ENCODE assay signal across 27 cellular contexts in the genomic region with DNA sequence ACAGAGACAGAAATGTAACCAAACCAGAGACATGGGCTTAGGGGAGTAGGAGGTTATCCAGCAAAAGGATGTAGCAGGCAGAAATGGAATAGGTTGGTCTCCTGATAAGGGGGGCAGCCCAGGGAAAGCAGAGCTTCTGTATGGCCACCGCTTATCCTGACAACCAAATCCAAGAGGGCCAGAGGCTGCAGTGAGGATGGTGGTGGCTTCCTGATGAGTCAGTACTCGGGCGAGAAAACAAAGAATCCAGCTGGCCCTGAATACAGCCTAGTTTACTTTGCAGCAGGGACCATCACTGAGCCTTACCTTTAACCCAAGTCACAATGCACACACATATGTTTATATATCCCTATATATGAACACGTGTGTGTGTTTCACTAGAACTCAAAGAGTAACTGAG.
DNase-seq lines count a peak whose midpoint lies in the region; FAIRE-seq and TF ChIP-seq lines count a peak whose summit lies in the region.
"Had no signal": no experiment of that assay in that cellular context is flagged by ENCODE, and none has a peak within 500 bp of the region (broad histone marks: within the 10 kb centered on the region; RNA-seq: fewer than 3 reads in every experiment).

No MANE protein-coding gene starts in this region.

- POLR2A ChIA-PET in endothelial cell of umbilical vein (lab: Charles Lee), result no interaction called here

- no TSS peak for BruUV-seq in endothelial cell of umbilical vein (replicated peaks; lab: Mats Ljungman, UMichigan)

- H3K9me3 ChIP-seq in MG63 (no peaks in the 10 kb centered on the region), endothelial cell of umbilical vein (replicated peaks; ENCODE audit: control insufficient read depth, insufficient read depth, low read length) (no peaks in the 10 kb centered on the region)
- H3K9me3 ChIP-seq: SJCRH30 had no signal

- H3K79me2 ChIP-seq in endothelial cell of umbilical vein (ENCODE audit: control insufficient read depth, insufficient read depth, low read length), result no peaks in the 10 kb centered on the region

- H4K20me1 ChIP-seq in endothelial cell of umbilical vein (replicated peaks; ENCODE audit: control insufficient read depth, extremely low read depth, insufficient read depth, low read length), result no peaks in the 10 kb centered on the region

- intact Hi-C loops in endothelial cell of umbilical vein (cut with micrococcal nuclease), result loop anchor here (10.0 kb wide), 1 partner anchor 633 kb away; no protein-coding TSS in a partner anchor

- CTCF ChIA-PET in endothelial cell of umbilical vein (lab: Charles Lee), result interaction anchor here (1.5 kb wide), 1 partner anchor 12 kb away, joined by 6 read pairs; no protein-coding TSS in a partner anchor

- no peak overlapping the region for H3K9ac ChIP-seq in endothelial cell of umbilical vein (replicated peaks; ENCODE audit: extremely low read depth, insufficient read depth, low read length)

- H3K4me3 ChIP-seq in MG63 (no peak overlapping the region), endothelial cell of umbilical vein (replicated peaks in 1 of 3; ENCODE audit: insufficient read depth in 1 of 3, low read depth in 1 of 3, low read length in 3 of 3) (no peak overlapping the region), foreskin fibroblast (ENCODE audit: low read depth in 1 of 2, low read length in 2 of 2) (no peak overlapping the region), coronary artery (no peak overlapping the region)
- H3K4me3 ChIP-seq: K562, SJCRH30 had no signal

- no peak overlapping the region for H2AFZ ChIP-seq in endothelial cell of umbilical vein (ENCODE audit: low read depth, low read length)

- DNase-seq in ELF-1 (ENCODE audit: low read depth, low spot score), result peak; percentile 18
- peak; percentile 6 for DNase-seq in MG63
- peak; percentile 74 for DNase-seq in endothelial cell of umbilical vein (ENCODE audit: low read depth, low spot score)
- DNase-seq in lung microvascular endothelial cell (ENCODE audit: low read depth in 2 of 2), result peak; percentile 37 to 41
- DNase-seq in foreskin fibroblast, result no peak
- DNase-seq in COR-L47 (lab: John Stamatoyannopoulos, UW), result no peak
- no peak for DNase-seq in activated CD4-positive, alpha-beta T cell treated with anti-CD3 and anti-CD28 coated beads, Interleukin-2, amount 50 U/mL, for 4 hours
- no peak for DNase-seq in coronary artery (ENCODE audit: low spot score)
- DNase-seq: Calu3; CD8-positive, alpha-beta T cell; DMS79 treated with DMSO at 0.1 percent for 48 hours; Kasumi-1; MV-4-11; NCI-H1105; NCI-H1436 treated with DMSO at 0.1 percent for 48 hours; NCI-H187 treated with DMSO at 0.1 percent for 48 hours; NCI-H2107; NCI-H524 treated with DMSO at 0.1 percent for 48 hours; NCI-H82; NK-92 treated with Interleukin-12 subunit alpha and Interleukin-12 subunit beta, amount 100 ng/mL, for 24 hours; PC-3; SJCRH30 had no signal

- peaks cover 16% of the 10 kb centered on the region for H3K4me1 ChIP-seq in endothelial cell of umbilical vein (ENCODE audit: control insufficient read depth, extremely low read depth, insufficient read depth, low read length)
- H3K4me1 ChIP-seq: SJCRH30 had no signal

- H3K36me3 ChIP-seq in MG63 (no peaks in the 10 kb centered on the region; the same call in 1 of the 2 replicates), endothelial cell of umbilical vein (ENCODE audit: control insufficient read depth in 2 of 2, extremely low read depth in 1 of 2, insufficient read depth in 2 of 2, low read length in 2 of 2) (no peaks in the 10 kb centered on the region)

- no peak overlapping the region for H3K27ac ChIP-seq in endothelial cell of umbilical vein (ENCODE audit: insufficient read depth, low read depth, low read length)
- H3K27ac ChIP-seq in coronary artery, result no peak overlapping the region
- H3K27ac ChIP-seq: C4-2B, HL-60, SJCRH30 had no signal

- TF ChIP-seq POLR2A in endothelial cell of umbilical vein (IDR thresholded peaks at IDR 0.05; ENCODE audit: low read depth, low read length), result no peak

- TF ChIP-seq CTCF in endothelial cell of umbilical vein (IDR thresholded peaks at IDR 0.05; ENCODE audit: extremely low read depth in 1 of 2, insufficient read depth in 1 of 2, low read depth in 1 of 2, low read length in 2 of 2) (no peak), foreskin fibroblast (IDR thresholded peaks at IDR 0.05; ENCODE audit: low read depth, low read length) (no peak), coronary artery (IDR thresholded peaks at IDR 0.05) (no peak)

- H3K27me3 ChIP-seq in MG63 (no peaks in the 10 kb centered on the region), endothelial cell of umbilical vein (ENCODE audit: control insufficient read depth in 2 of 2, insufficient read depth in 2 of 2, low read length in 2 of 2) (no peaks in the 10 kb centered on the region)
- H3K27me3 ChIP-seq: SJCRH30 had no signal

- no peaks in the 10 kb centered on the region for H3K9me1 ChIP-seq in endothelial cell of umbilical vein (replicated peaks; ENCODE audit: control insufficient read depth, extremely low read depth, insufficient read depth, low read length)

- H3K4me2 ChIP-seq in endothelial cell of umbilical vein (ENCODE audit: insufficient read depth, low read length), result no peak overlapping the region

- FAIRE-seq in endothelial cell of umbilical vein (lab: Jason Lieb, UNC), result peak; percentile 81
- FAIRE-seq: H1, HepG2, K562 had no signal

- dilution Hi-C loops in endothelial cell of umbilical vein (cut with MboI; ENCODE audit: extremely low pct_ligation_motif_present, low sequenced_read_pairs), result no loop called here

TF ChIP-seq in endothelial cell of umbilical vein, 7 proteins besides CTCF, POLR2A, EP300 and RAD21:
- TF ChIP-seq JUN (IDR thresholded peaks at IDR 0.05; ENCODE audit: borderline replicate concordance, insufficient read depth, insufficient read length, low read depth) (peak; percentile 11), POLR2AphosphoS5 (IDR thresholded peaks at IDR 0.05; ENCODE audit: insufficient read depth, low read depth, low read length) (no peak), FOS (IDR thresholded peaks at IDR 0.05; ENCODE audit: borderline replicate concordance, insufficient read depth, low read length) (peak; percentile 41)

Comparison
In these comparisons a context has a peak if more than half of its experiments do, and no peak if none do; other contexts are left out.
1. DNase-seq: peak in ELF-1 (single experiment), MG63 (single experiment), endothelial cell of umbilical vein (single experiment) and lung microvascular endothelial cell (2 of 2); none in foreskin fibroblast (0 of 2), COR-L47 (single experiment), activated CD4-positive, alpha-beta T cell treated with anti-CD3 and anti-CD28 coated beads, Interleukin-2, amount 50 U/mL, for 4 hours (0 of 2) and coronary artery (single experiment).